Comparison of ENCODE assay signal across 10 cellular contexts in genomic region chr9:137318976-137319375, GRCh38. TPM values are rescaled to one million over a fixed set of nuclear protein-coding genes. Genes with fewer than 3 reads are reported as not detected.
DNase-seq lines count a peak whose midpoint lies in the region; ATAC-seq, FAIRE-seq and TF ChIP-seq lines count a peak whose summit lies in the region.
"Had no signal": no experiment of that assay in that cellular context is flagged by ENCODE, and none has a peak within 500 bp of the region (broad histone marks: within the 10 kb centered on the region; RNA-seq: fewer than 3 reads in every experiment).

No MANE protein-coding gene starts in this region.

- peak overlapping the region in 1 of 4 donors; percentile 30 for H3K27ac ChIP-seq in body of pancreas
- peak overlapping the region in 3 of 5 donors; percentile 37 to 51 (median 50) for H3K27ac ChIP-seq in stomach
- H3K27ac ChIP-seq: SJCRH30 had no signal

- TF ChIP-seq CTCF in body of pancreas (IDR thresholded peaks at IDR 0.05) (peak in 2 of 7 experiments; percentile 34 to 52), stomach (IDR thresholded peaks at IDR 0.05) (peak in 1 of 7 experiments; percentile 21)

- H3K36me3 ChIP-seq in body of pancreas (replicated peaks in 1 of 2; ENCODE audit: insufficient read depth in 1 of 2, low read depth in 2 of 2), result no peaks in the 10 kb centered on the region
- no peaks in the 10 kb centered on the region for H3K36me3 ChIP-seq in stomach
- H3K36me3 ChIP-seq: SJCRH30 had no signal

- ATAC-seq in body of pancreas (peak; percentile 32), GM19463 (IDR thresholded peaks at IDR 0.05; ENCODE audit: unreplicated experiment) (no peak)

- WGBS in body of pancreas, 2 donors, result 79 to 81% methylated on average over 4 to 5 of the region's 22 CpGs
- 73 to 86% (median 77%) methylated on average over 9 to 22 of the region's 22 CpGs for WGBS in stomach, 5 donors

- H3K4me3 ChIP-seq in body of pancreas (no peak overlapping the region), stomach (no peak overlapping the region)
- H3K4me3 ChIP-seq: SJCRH30 had no signal

- no peak for TF ChIP-seq POLR2A in H54 (IDR thresholded peaks at IDR 0.05; ENCODE audit: low read depth, low read length)
- TF ChIP-seq POLR2A in body of pancreas (IDR thresholded peaks at IDR 0.05), result no peak
- no peak for TF ChIP-seq POLR2A in stomach (IDR thresholded peaks at IDR 0.05)

- no peak for FAIRE-seq in H54 (lab: Jason Lieb, UNC)

- intact Hi-C loops in body of pancreas (cut with DNase I) (loop anchor here (10.0 kb wide), 1 partner anchor 96 kb away; no protein-coding TSS in a partner anchor), stomach (cut with DNase I; ENCODE audit: low total_unique reads) (no loop called here)

- DNase-seq in H54 (ENCODE audit: insufficient read length, low spot score) (peak; percentile 36), body of pancreas (peak in 3 of 4 donors; percentile 20 to 54 (median 24)), iPS-NIHi11 (ENCODE audit: low spot score) (peak; percentile 81), stomach (peak; percentile 25), NCI-H774 (lab: John Stamatoyannopoulos, UW) (no peak), SW 1271 (lab: John Stamatoyannopoulos, UW) (no peak)
- no peak for DNase-seq in activated CD8-positive, alpha-beta memory T cell treated with anti-CD3 and anti-CD28 coated beads for 24 hours
- DNase-seq: naive B cell had no signal

- H3K27me3 ChIP-seq in body of pancreas, result no peaks in the 10 kb centered on the region
- H3K27me3 ChIP-seq in stomach, result peaks cover 0 to 37% (median 12%) of the 10 kb centered on the region in 3 donors

- no peak for TF ChIP-seq EP300 in stomach (IDR thresholded peaks at IDR 0.05)

- no peaks in the 10 kb centered on the region for H3K9me3 ChIP-seq in body of pancreas
- H3K9me3 ChIP-seq in stomach, result no peaks in the 10 kb centered on the region
- H3K9me3 ChIP-seq: SJCRH30 had no signal

- H3K4me1 ChIP-seq in body of pancreas (peaks cover 42% of the 10 kb centered on the region), stomach (peaks cover 14 to 31% (median 22%) of the 10 kb centered on the region in 4 donors)
- H3K4me1 ChIP-seq: SJCRH30 had no signal

RNA-seq across cellular contexts. Expression of gene NRARP, which starts 16.9 kb away (rescaled TPM):
- total RNA-seq in body of pancreas (10 to 100 TPM; 18.4 to 24.4 TPM), stomach (100 to 1,000 TPM in 1 of 5 donors, 10 to 100 TPM in 2, 1 to 10 TPM in 2; 1.2 to 323 (median 14.6) TPM)
- polyA plus RNA-seq in stomach, result 1 to 10 TPM; 1.5 to 2.7 (median 2.0) TPM

RNA-seq across cellular contexts. Expression of gene TOR4A, which starts 41.5 kb away (rescaled TPM):
- total RNA-seq in body of pancreas (10 to 100 TPM in 1 of 2 donors, 1 to 10 TPM in 1; 9.9 to 12.2 TPM), stomach (100 to 1,000 TPM in 1 of 5 donors, 10 to 100 TPM in 3, 1 to 10 TPM in 1; 9.9 to 180 (median 29.9) TPM)
- 1 to 10 TPM; 5.9 to 8.9 (median 6.0) TPM for polyA plus RNA-seq in stomach

Comparison
In these comparisons a context has a peak if more than half of its experiments do, and no peak if none do; other contexts are left out.
1. DNase-seq: peak in H54 (single experiment), body of pancreas (3 of 4), iPS-NIHi11 (single experiment) and stomach (single experiment); none in activated CD8-positive, alpha-beta memory T cell treated with anti-CD3 and anti-CD28 coated beads for 24 hours (single experiment), NCI-H774 (single experiment) and SW 1271 (0 of 2).